Comparison of ENCODE assay signal across 14 cellular contexts in the genomic region with DNA sequence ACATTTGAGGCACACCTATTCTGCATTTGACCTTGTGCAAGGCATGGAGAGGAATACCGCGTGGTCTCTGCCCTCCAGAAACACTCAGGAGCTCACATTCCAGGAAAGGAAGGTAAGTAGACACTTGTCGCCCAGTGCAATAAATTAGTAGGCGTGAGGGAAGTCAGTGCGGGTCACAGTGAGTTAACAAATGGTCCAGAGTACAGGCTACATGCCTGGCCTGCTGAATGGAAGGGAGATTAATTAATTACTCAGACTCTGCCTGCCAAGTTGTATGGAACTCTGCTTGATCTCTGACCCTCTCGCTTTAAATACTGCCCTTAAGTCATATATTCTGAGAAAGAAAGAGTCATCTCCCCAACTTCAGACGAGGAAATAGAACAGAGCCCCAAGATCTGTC.
DNase-seq lines count a peak whose midpoint lies in the region; TF ChIP-seq lines count a peak whose summit lies in the region.
"Had no signal": no experiment of that assay in that cellular context is flagged by ENCODE, and none has a peak within 500 bp of the region (broad histone marks: within the 10 kb centered on the region; RNA-seq: fewer than 3 reads in every experiment).

No MANE protein-coding gene starts in this region.

- H3K9me3 Mint-ChIP-seq in endothelial cell (ENCODE audit: unreplicated experiment) (no peaks in the 10 kb centered on the region), nephron (no peaks in the 10 kb centered on the region), type B pancreatic cell (no peaks in the 10 kb centered on the region)

- intact Hi-C loops in posterior vena cava (cut with DNase I), result no loop called here

- TF ChIP-seq CTCF in endothelial cell (IDR thresholded peaks at IDR 0.05; ENCODE audit: unreplicated experiment) (no peak), nephron (IDR thresholded peaks at IDR 0.05; ENCODE audit: unreplicated experiment in 3 of 3) (no peak), GM10266 (IDR thresholded peaks at IDR 0.05; ENCODE audit: control insufficient read depth, insufficient read depth, low read depth, missing control alignments) (no peak), type B pancreatic cell (conservative IDR thresholded peaks at IDR 0.05) (no peak)

- peaks cover 2% of the 10 kb centered on the region for H3K27me3 Mint-ChIP-seq in endothelial cell (ENCODE audit: unreplicated experiment)
- peaks cover 66% of the 10 kb centered on the region for H3K27me3 Mint-ChIP-seq in nephron (ENCODE audit: low read depth)
- H3K27me3 Mint-ChIP-seq in type B pancreatic cell, result peaks cover 66% of the 10 kb centered on the region

- peak; percentile 8 for DNase-seq in NCI-H82 (lab: John Stamatoyannopoulos, UW)
- no peak for DNase-seq in NCI-H82 treated with DMSO at 0.1 percent for 48 hours (lab: John Stamatoyannopoulos, UW; ENCODE audit: unreplicated experiment)
- DNase-seq in endothelial cell (ENCODE audit: low spot score), result no peak
- no peak for DNase-seq in GM10266 (ENCODE audit: extremely low spot score)
- DNase-seq in posterior vena cava (ENCODE audit: low spot score), result no peak
- no peak for DNase-seq in type B pancreatic cell (ENCODE audit: extremely low spot score, unreplicated experiment)
- DNase-seq: EL; H7; NCI-H146; NCI-H2081 treated with DMSO at 0.1 percent for 48 hours; NCI-H524 treated with DMSO at 0.1 percent for 48 hours; NK-92 treated with Interleukin-12 subunit alpha and Interleukin-12 subunit beta, amount 100 ng/mL, for 24 hours; SHP77 treated with DMSO at 0.1 percent for 48 hours had no signal

- H3K4me1 Mint-ChIP-seq in endothelial cell (ENCODE audit: unreplicated experiment), result peaks cover 3% of the 10 kb centered on the region
- H3K4me1 Mint-ChIP-seq in nephron, result peaks cover 41% of the 10 kb centered on the region
- peaks cover 44% of the 10 kb centered on the region for H3K4me1 Mint-ChIP-seq in type B pancreatic cell (ENCODE audit: unreplicated experiment)

- H3K27ac Mint-ChIP-seq in endothelial cell (ENCODE audit: unreplicated experiment) (peak overlapping the region; percentile 50), nephron (peak overlapping the region; percentile 46 to 70 (median 59)), type B pancreatic cell (no peak overlapping the region)

- H3K36me3 Mint-ChIP-seq in endothelial cell (ENCODE audit: low read depth, unreplicated experiment) (no peaks in the 10 kb centered on the region), nephron (ENCODE audit: low read depth) (no peaks in the 10 kb centered on the region), type B pancreatic cell (no peaks in the 10 kb centered on the region)

- no peak overlapping the region for H3K4me3 Mint-ChIP-seq in endothelial cell (ENCODE audit: unreplicated experiment)
- H3K4me3 Mint-ChIP-seq in nephron, result no peak overlapping the region
- H3K4me3 Mint-ChIP-seq in type B pancreatic cell, result no peak overlapping the region
